In genomic region chr19:47158879-47159509, GRCh38 we compare ENCODE assay signal across 9 cellular contexts. TPM values are rescaled to one million over a fixed set of nuclear protein-coding genes. Genes with fewer than 3 reads are reported as not detected.
DNase-seq lines count a peak whose midpoint lies in the region; ATAC-seq and TF ChIP-seq lines count a peak whose summit lies in the region.
"Had no signal": no experiment of that assay in that cellular context is flagged by ENCODE, and none has a peak within 500 bp of the region (broad histone marks: within the 10 kb centered on the region; RNA-seq: fewer than 3 reads in every experiment).

No MANE protein-coding gene starts in this region.

- H3K36me3 ChIP-seq in aorta (ENCODE audit: control insufficient read depth in 1 of 2, insufficient read depth in 2 of 2, low read length in 1 of 2) = peaks cover 0 to 3% of the 10 kb centered on the region in 2 donors
- peaks cover 68% of the 10 kb centered on the region for H3K36me3 ChIP-seq in BE2C

- no peaks in the 10 kb centered on the region for H3K27me3 ChIP-seq in aorta (ENCODE audit: control insufficient read depth in 1 of 2, insufficient read depth in 2 of 2, low read length in 1 of 2)
- no peaks in the 10 kb centered on the region for H3K27me3 ChIP-seq in BE2C

- intact Hi-C loops in MCF 10A (cut with micrococcal nuclease) (no loop called here), aorta (cut with DNase I) (loop anchor here in 1 of 2 donors (2.0 to 5.0 kb wide), 2 partner anchors 48 to 66 kb away; no protein-coding TSS in a partner anchor)

- H3K4me3 ChIP-seq in aorta (ENCODE audit: low read length in 2 of 2) (no peak overlapping the region), BE2C (ENCODE audit: low read depth, low read length) (no peak overlapping the region)

- DNase-seq in stimulated activated CD4-positive, alpha-beta T cell treated with anti-CD3 and anti-CD28 coated beads, Interleukin-12 subunit alpha, Interleukin-12 subunit beta, amount 100 ng/mL, for 4 hours = peak; percentile 25
- DNase-seq in stimulated activated CD4-positive, alpha-beta T cell treated with anti-CD3 and anti-CD28 coated beads, Interleukin-2, amount 100 ng/mL, for 48 hours = no peak
- DNase-seq in MCF 10A (ENCODE audit: unreplicated experiment) = peak; percentile 68
- no peak for DNase-seq in naive B cell
- no peak for DNase-seq in aorta
- DNase-seq in NCI-H2029 (lab: John Stamatoyannopoulos, UW) = no peak
- DNase-seq in NCI-H2171 (lab: John Stamatoyannopoulos, UW) = no peak
- no peak for DNase-seq in BE2C
- DNase-seq: DMS79 treated with DMSO at 0.1 percent for 48 hours had no signal

- H3K36me3 Mint-ChIP-seq in MCF 10A (ENCODE audit: insufficient read depth, unreplicated experiment) (peaks cover 86% of the 10 kb centered on the region), naive B cell (peaks cover 7 to 10% of the 10 kb centered on the region in 2 donors)

- BruUV-seq in MCF 10A (replicated peaks; lab: Mats Ljungman, UMichigan) = no TSS peak

- H3K4me1 Mint-ChIP-seq in MCF 10A (ENCODE audit: insufficient read depth, unreplicated experiment) (peaks cover 15% of the 10 kb centered on the region), naive B cell (peaks cover 21 to 30% (median 23%) of the 10 kb centered on the region in 3 donors)

- POLR2A ChIA-PET in MCF 10A (lab: Yijun Ruan, JAX) = interaction anchor here (0.6 to 2.0 kb wide), 12 partner anchors 9 to 85 kb away, joined by 3 to 11 read pairs (median 4); partner anchors contain the start of genes SAE1 and ZC3H4

- H3K9me3 Mint-ChIP-seq in MCF 10A (ENCODE audit: unreplicated experiment) = no peaks in the 10 kb centered on the region
- H3K9me3 Mint-ChIP-seq in naive B cell = no peaks in the 10 kb centered on the region

- WGBS in aorta, 2 donors = 68 to 78% methylated on average over 7 of the region's 7 CpGs

- H3K27ac ChIP-seq in aorta (ENCODE audit: low read depth in 1 of 2, low read length in 2 of 2) = peak overlapping the region; percentile 71 to 90

- ATAC-seq in naive B cell (ENCODE audit: low read depth in 2 of 2) (no peak), aorta (ENCODE audit: low FRiP score) (no peak)

- H3K27me3 Mint-ChIP-seq in MCF 10A (ENCODE audit: insufficient read depth, unreplicated experiment) = no peaks in the 10 kb centered on the region
- no peaks in the 10 kb centered on the region for H3K27me3 Mint-ChIP-seq in naive B cell

- H3K27ac Mint-ChIP-seq in MCF 10A (ENCODE audit: low read depth, unreplicated experiment) (peak overlapping the region; percentile 20), naive B cell (peak overlapping the region in 4 of 6 donors; percentile 28 to 98 (median 80))

- TF ChIP-seq CTCF in MCF 10A (IDR thresholded peaks at IDR 0.05; ENCODE audit: unreplicated experiment) = no peak
- no peak for TF ChIP-seq CTCF in BE2C (IDR thresholded peaks at IDR 0.05; ENCODE audit: low read depth, low read length)

- H3K9me3 ChIP-seq in aorta (ENCODE audit: control insufficient read depth, low read length) (no peaks in the 10 kb centered on the region), BE2C (no peaks in the 10 kb centered on the region)

- H3K4me1 ChIP-seq in aorta (ENCODE audit: control insufficient read depth in 1 of 2, insufficient read depth in 2 of 2, low read length in 2 of 2) (peaks cover 0 to 3% of the 10 kb centered on the region in 2 donors), BE2C (peaks cover 4% of the 10 kb centered on the region)

- CTCF ChIA-PET in MCF 10A (lab: Yijun Ruan, JAX) = interaction anchor here (0.9 to 3.6 kb wide), 6 partner anchors 9 to 88 kb away, joined by 3 to 18 read pairs (median 4); no protein-coding TSS in a partner anchor

- H3K4me3 Mint-ChIP-seq in MCF 10A (ENCODE audit: unreplicated experiment) (no peak overlapping the region), naive B cell (peak overlapping the region in 1 of 8 donors; percentile 10)

RNA-seq across cellular contexts. Expression of gene SAE1, which starts 28.4 kb away (rescaled TPM):
- 76.1 and 81.7 TPM in 2 replicates for total RNA-seq in MCF 10A (2022)
- polyA plus RNA-seq in naive B cell (ENCODE audit: low read depth in 6 of 6) = 10 to 100 TPM; 74.7 to 97.1 (median 78.9) TPM
- 10 to 100 TPM; 44.5 to 64.9 TPM for total RNA-seq in aorta
- polyA plus RNA-seq in aorta = 10 to 100 TPM; 49.5 to 59.0 TPM
- 148 TPM for polyA plus RNA-seq in BE2C (2012; ENCODE audit: insufficient read depth, insufficient read length, low read depth)

RNA-seq across cellular contexts. Expression of gene ZC3H4, which starts 45.4 kb away (rescaled TPM):
- total RNA-seq in MCF 10A (2022) = 41.4 and 41.8 TPM in 2 replicates
- polyA plus RNA-seq in naive B cell (ENCODE audit: low read depth in 6 of 6) = 1 to 10 TPM in 5 of 6 donors, under 1 TPM in 1; 0.46 to 2.6 (median 1.6) TPM
- total RNA-seq in aorta = 10 to 100 TPM; 33.9 to 34.6 TPM
- 10 to 100 TPM in 1 of 2 donors, 1 to 10 TPM in 1; 5.7 to 10.4 TPM for polyA plus RNA-seq in aorta
- 17.5 TPM for polyA plus RNA-seq in BE2C (2012; ENCODE audit: insufficient read depth, insufficient read length, low read depth)

Comparison
In these comparisons a context has a peak if more than half of its experiments do, and no peak if none do; other contexts are left out.
1. DNase-seq: peak in stimulated activated CD4-positive, alpha-beta T cell treated with anti-CD3 and anti-CD28 coated beads, Interleukin-12 subunit alpha, Interleukin-12 subunit beta, amount 100 ng/mL, for 4 hours (single experiment) and MCF 10A (single experiment); none in stimulated activated CD4-positive, alpha-beta T cell treated with anti-CD3 and anti-CD28 coated beads, Interleukin-2, amount 100 ng/mL, for 48 hours (0 of 2), naive B cell (single experiment), aorta (0 of 2), NCI-H2029 (single experiment), NCI-H2171 (single experiment) and BE2C (single experiment).